In the genomic region with DNA sequence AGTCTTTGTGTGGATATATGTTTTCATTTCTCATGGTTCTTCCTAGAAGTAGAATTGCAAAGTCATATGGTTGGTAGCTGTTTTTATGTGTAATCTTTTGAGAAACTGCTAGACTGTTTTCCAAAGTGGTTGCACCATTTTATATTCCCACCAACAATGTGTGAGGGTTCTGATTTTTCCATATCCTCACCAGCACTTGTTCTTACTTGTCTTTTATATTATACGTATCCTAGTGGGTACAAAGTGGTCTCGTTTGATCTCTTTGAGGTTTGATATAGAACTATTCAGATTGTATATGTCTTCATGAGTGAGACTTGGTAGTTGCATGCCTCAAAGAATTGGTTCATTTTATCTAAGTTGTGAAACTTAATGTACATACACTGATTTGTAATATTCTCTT, we compare ENCODE assay signal across 7 cellular contexts.
"Had no signal": no experiment of that assay in that cellular context is flagged by ENCODE, and none has a peak within 500 bp of the region (broad histone marks: within the 10 kb centered on the region; RNA-seq: fewer than 3 reads in every experiment).

No MANE protein-coding gene starts in this region.

- FAIRE-seq: HepG2, HTR-8/SVneo, K562 had no signal

- H3K27ac ChIP-seq: HL-60 had no signal

- DNase-seq: IMR-90, KBM-7, KG1 had no signal

- H3K4me3 ChIP-seq: K562 had no signal

- ATAC-seq: HepG2, K562 had no signal
